ENCODE assay signal across 8 cellular contexts in genomic region chr10:95741807-95742528, GRCh38. TPM values are rescaled to one million over a fixed set of nuclear protein-coding genes. Genes with fewer than 3 reads are reported as not detected.
DNase-seq lines count a peak whose midpoint lies in the region; ATAC-seq, FAIRE-seq and TF ChIP-seq lines count a peak whose summit lies in the region.

No MANE protein-coding gene starts in this region.

- H3K79me2 ChIP-seq in endothelial cell of umbilical vein (ENCODE audit: control insufficient read depth, insufficient read depth, low read length) (no peaks in the 10 kb centered on the region), osteoblast (ENCODE audit: insufficient read depth, low read length) (no peaks in the 10 kb centered on the region)

- H3K4me1 ChIP-seq in CD4-positive, CD25-positive, alpha-beta regulatory T cell (ENCODE audit: control insufficient read depth, insufficient read depth, low read length, poor library complexity, severe bottlenecking): no peaks in the 10 kb centered on the region
- H3K4me1 ChIP-seq in endothelial cell of umbilical vein (ENCODE audit: control insufficient read depth, extremely low read depth, insufficient read depth, low read length) (peaks cover 26% of the 10 kb centered on the region), osteoblast (ENCODE audit: insufficient read depth, low read length) (peaks cover 8% of the 10 kb centered on the region)

- H3K27ac ChIP-seq in CD4-positive, CD25-positive, alpha-beta regulatory T cell (ENCODE audit: insufficient read depth, low read length, poor library complexity, severe bottlenecking): no peak overlapping the region
- H3K27ac ChIP-seq in endothelial cell of umbilical vein (ENCODE audit: insufficient read depth, low read depth, low read length) (peak overlapping the region; percentile 75), osteoblast (ENCODE audit: low read depth, low read length) (no peak overlapping the region), WERI-Rb-1 (no peak overlapping the region)

- H3K27ac Mint-ChIP-seq in CD4-positive, CD25-positive, alpha-beta regulatory T cell: peak overlapping the region in 2 of 3 donors; percentile 6 to 12

- CTCF ChIA-PET in endothelial cell of umbilical vein (lab: Charles Lee): interaction anchor here (0.6 to 3.9 kb wide), 16 partner anchors 12 to 275 kb away, joined by 3 to 79 read pairs (median 4); partner anchors contain the start of genes ENTPD1 and TCTN3

- TF ChIP-seq CTCF in endothelial cell of umbilical vein (IDR thresholded peaks at IDR 0.05; ENCODE audit: extremely low read depth in 1 of 2, insufficient read depth in 1 of 2, low read depth in 1 of 2, low read length in 2 of 2) (peak; percentile 41 to 58), osteoblast (IDR thresholded peaks at IDR 0.05; ENCODE audit: extremely low read depth, low read depth, low read length) (peak; percentile 23), WERI-Rb-1 (IDR thresholded peaks at IDR 0.05; ENCODE audit: low read depth, low read length) (no peak)

- peak; percentile 90 for FAIRE-seq in endothelial cell of umbilical vein (lab: Jason Lieb, UNC)

- no peaks in the 10 kb centered on the region for H3K9me3 ChIP-seq in CD4-positive, CD25-positive, alpha-beta regulatory T cell (ENCODE audit: control insufficient read depth in 2 of 2, low read length in 2 of 2)
- no peaks in the 10 kb centered on the region for H3K9me3 ChIP-seq in endothelial cell of umbilical vein (replicated peaks; ENCODE audit: control insufficient read depth, insufficient read depth, low read length)
- H3K9me3 ChIP-seq in osteoblast (ENCODE audit: low read depth, low read length): no peaks in the 10 kb centered on the region
- H3K9me3 ChIP-seq in WERI-Rb-1 (ENCODE audit: severe bottlenecking): no peaks in the 10 kb centered on the region

- no peaks in the 10 kb centered on the region for H4K20me1 ChIP-seq in endothelial cell of umbilical vein (replicated peaks; ENCODE audit: control insufficient read depth, extremely low read depth, insufficient read depth, low read length)
- no peaks in the 10 kb centered on the region for H4K20me1 ChIP-seq in osteoblast (ENCODE audit: insufficient read depth, low read length)

- POLR2A ChIA-PET in endothelial cell of umbilical vein (lab: Charles Lee): interaction anchor here (1.8 kb wide), 1 partner anchor 48 kb away, joined by 8 read pairs; the partner anchor contains the start of gene TCTN3

- peak; percentile 51 for TF ChIP-seq EP300 in Ishikawa (IDR thresholded peaks at IDR 0.05; ENCODE audit: borderline replicate concordance)

- peak; percentile 51 for TF ChIP-seq RAD21 in Ishikawa (IDR thresholded peaks at IDR 0.05; ENCODE audit: low read depth)

- no peaks in the 10 kb centered on the region for H3K27me3 ChIP-seq in CD4-positive, CD25-positive, alpha-beta regulatory T cell (ENCODE audit: control insufficient read depth, insufficient read depth, low read length)
- no peaks in the 10 kb centered on the region for H3K27me3 ChIP-seq in endothelial cell of umbilical vein (ENCODE audit: control insufficient read depth in 2 of 2, insufficient read depth in 2 of 2, low read length in 2 of 2)
- H3K27me3 ChIP-seq in osteoblast (ENCODE audit: insufficient read depth, low read length): no peaks in the 10 kb centered on the region
- H3K27me3 ChIP-seq in WERI-Rb-1 (ENCODE audit: insufficient read depth, low read depth, severe bottlenecking): no peaks in the 10 kb centered on the region

- peak overlapping the region; percentile 52 for H2AFZ ChIP-seq in endothelial cell of umbilical vein (ENCODE audit: low read depth, low read length)
- peak overlapping the region; percentile 63 for H2AFZ ChIP-seq in osteoblast (ENCODE audit: low read length)

- TF ChIP-seq POLR2A in endothelial cell of umbilical vein (IDR thresholded peaks at IDR 0.05; ENCODE audit: low read depth, low read length): no peak

- ATAC-seq in CD4-positive, CD25-positive, alpha-beta regulatory T cell (ENCODE audit: low read depth in 2 of 2): no peak
- ATAC-seq in GM19397 (IDR thresholded peaks at IDR 0.05; ENCODE audit: unreplicated experiment): peak; percentile 67

- H3K4me3 ChIP-seq in CD4-positive, CD25-positive, alpha-beta regulatory T cell (ENCODE audit: low read depth, low read length): no peak overlapping the region
- H3K4me3 ChIP-seq in endothelial cell of umbilical vein (replicated peaks in 1 of 3; ENCODE audit: insufficient read depth in 1 of 3, low read depth in 1 of 3, low read length in 3 of 3) (peak overlapping the region in 1 of 3 experiments; percentile 1), osteoblast (ENCODE audit: insufficient read depth, low read length) (no peak overlapping the region), WERI-Rb-1 (ENCODE audit: low read depth, low read length) (no peak overlapping the region)

- DNase-seq in CD4-positive, CD25-positive, alpha-beta regulatory T cell: no peak
- DNase-seq in endothelial cell of umbilical vein (ENCODE audit: low read depth, low spot score): peak; percentile 98
- no peak for DNase-seq in osteoblast (ENCODE audit: insufficient read length, low spot score, missing footprints)
- DNase-seq in posterior vena cava (ENCODE audit: low spot score): no peak
- DNase-seq in stimulated activated CD4-positive, alpha-beta T cell treated with anti-CD3 and anti-CD28 coated beads, Interleukin-4, amount 100 ng/mL, for 1 hour: no peak
- no peak for DNase-seq in WERI-Rb-1

- no peaks in the 10 kb centered on the region for H3K9me1 ChIP-seq in endothelial cell of umbilical vein (replicated peaks; ENCODE audit: control insufficient read depth, extremely low read depth, insufficient read depth, low read length)

- peaks cover 0 to 4% (median 0%) of the 10 kb centered on the region in 7 donors for H3K9me3 Mint-ChIP-seq in CD4-positive, CD25-positive, alpha-beta regulatory T cell

- H3K9ac ChIP-seq in endothelial cell of umbilical vein (replicated peaks; ENCODE audit: extremely low read depth, insufficient read depth, low read length): peak overlapping the region; percentile 57

- H3K4me1 Mint-ChIP-seq in CD4-positive, CD25-positive, alpha-beta regulatory T cell: peaks cover 0 to 9% (median 0%) of the 10 kb centered on the region in 4 donors

- no peaks in the 10 kb centered on the region for H3K36me3 Mint-ChIP-seq in CD4-positive, CD25-positive, alpha-beta regulatory T cell

- dilution Hi-C loops in endothelial cell of umbilical vein (cut with MboI; ENCODE audit: extremely low pct_ligation_motif_present, low sequenced_read_pairs): no loop called here

- no TSS peak for BruUV-seq in endothelial cell of umbilical vein (replicated peaks; lab: Mats Ljungman, UMichigan)

- H3K4me2 ChIP-seq in endothelial cell of umbilical vein (ENCODE audit: insufficient read depth, low read length) (peak overlapping the region; percentile 64), osteoblast (ENCODE audit: insufficient read depth, low read length) (no peak overlapping the region)

- no peak overlapping the region for H3K4me3 Mint-ChIP-seq in CD4-positive, CD25-positive, alpha-beta regulatory T cell

- H3K27me3 Mint-ChIP-seq in CD4-positive, CD25-positive, alpha-beta regulatory T cell: no peaks in the 10 kb centered on the region

- intact Hi-C loops in endothelial cell of umbilical vein (cut with micrococcal nuclease) (loop anchor here (1.0 to 5.0 kb wide), 9 partner anchors 13 to 165 kb away; partner anchors contain the start of genes CC2D2B and ENTPD1), posterior vena cava (cut with DNase I) (no loop called here)

- no peaks in the 10 kb centered on the region for H3K36me3 ChIP-seq in CD4-positive, CD25-positive, alpha-beta regulatory T cell (ENCODE audit: control insufficient read depth, insufficient read depth, low read length)
- no peaks in the 10 kb centered on the region for H3K36me3 ChIP-seq in endothelial cell of umbilical vein (ENCODE audit: control insufficient read depth in 2 of 2, extremely low read depth in 1 of 2, insufficient read depth in 2 of 2, low read length in 2 of 2)
- H3K36me3 ChIP-seq in osteoblast (ENCODE audit: insufficient read depth, low read length): no peaks in the 10 kb centered on the region
- H3K36me3 ChIP-seq in WERI-Rb-1: no peaks in the 10 kb centered on the region

TF ChIP-seq in Ishikawa, 13 proteins besides CTCF, POLR2A, EP300 and RAD21 (continues in another document):
- TF ChIP-seq, protein P1, sequence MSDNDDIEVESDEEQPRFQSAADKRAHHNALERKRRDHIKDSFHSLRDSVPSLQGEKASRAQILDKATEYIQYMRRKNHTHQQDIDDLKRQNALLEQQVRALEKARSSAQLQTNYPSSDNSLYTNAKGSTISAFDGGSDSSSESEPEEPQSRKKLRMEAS (IDR thresholded peaks at IDR 0.05): peak; percentile 87

TF ChIP-seq in endothelial cell of umbilical vein, 7 proteins besides CTCF, POLR2A, EP300 and RAD21 (continues in another document):
- TF ChIP-seq POLR2AphosphoS5 (IDR thresholded peaks at IDR 0.05; ENCODE audit: insufficient read depth, low read depth, low read length): peak; percentile 68
- no peak for TF ChIP-seq MYC (IDR thresholded peaks at IDR 0.05; ENCODE audit: low read depth, low read length)

RNA-seq across cellular contexts. Expression of gene ENTPD1, which starts 14.0 kb away (rescaled TPM):
- 49.4 TPM for total RNA-seq in CD4-positive, CD25-positive, alpha-beta regulatory T cell
- 10 to 100 TPM in 3 of 4 donors, 1 to 10 TPM in 1; 3.5 to 38.3 (median 17.9) TPM for polyA plus RNA-seq in CD4-positive, CD25-positive, alpha-beta regulatory T cell
- total RNA-seq in endothelial cell of umbilical vein (23.0 and 27.0 TPM in 2 replicates), osteoblast (7.6 and 10.6 TPM in 2 replicates), posterior vena cava (10 to 100 TPM; 62.5 to 92.9 TPM)
- 9.1 and 10.2 TPM in 2 replicates for polyA plus RNA-seq in endothelial cell of umbilical vein
- polyA plus RNA-seq in endothelial cell of umbilical vein (2011; cell fraction: cytosol; rRNA removed): 9.7 and 10.6 TPM in 2 replicates
- polyA plus RNA-seq in endothelial cell of umbilical vein (2011; cell fraction: nucleus; rRNA removed): 13.4 and 15.5 TPM in 2 replicates
- 6.5 and 6.8 TPM in 2 replicates for polyA plus RNA-seq in endothelial cell of umbilical vein (2012)
- polyA minus RNA-seq in endothelial cell of umbilical vein: 28.8 and 31.0 TPM in 2 replicates
- not detected for polyA minus RNA-seq in endothelial cell of umbilical vein (2011; cell fraction: cytosol; rRNA and poly(A)+ RNA removed)
- 23.2 and 36.0 TPM in 2 replicates for polyA minus RNA-seq in endothelial cell of umbilical vein (2011; cell fraction: nucleus; rRNA and poly(A)+ RNA removed)

RNA-seq across cellular contexts. Expression of gene TCTN3, which starts 48.2 kb away (rescaled TPM):
- 25.0 TPM for total RNA-seq in CD4-positive, CD25-positive, alpha-beta regulatory T cell
- polyA plus RNA-seq in CD4-positive, CD25-positive, alpha-beta regulatory T cell: 10 to 100 TPM; 41.7 to 59.0 (median 46.0) TPM
- total RNA-seq in endothelial cell of umbilical vein (40.4 and 42.9 TPM in 2 replicates), osteoblast (34.4 and 44.2 TPM in 2 replicates), posterior vena cava (10 to 100 TPM; 25.4 to 26.9 TPM)
- 52.6 and 55.9 TPM in 2 replicates for polyA plus RNA-seq in endothelial cell of umbilical vein
- polyA plus RNA-seq in endothelial cell of umbilical vein (2011; cell fraction: cytosol; rRNA removed): 35.6 and 40.1 TPM in 2 replicates
- 28.6 and 32.8 TPM in 2 replicates for polyA plus RNA-seq in endothelial cell of umbilical vein (2011; cell fraction: nucleus; rRNA removed)
- 49.5 and 49.7 TPM in 2 replicates for polyA plus RNA-seq in endothelial cell of umbilical vein (2012)
- polyA minus RNA-seq in endothelial cell of umbilical vein: 42.8 and 56.7 TPM in 2 replicates
- 29.0 TPM for polyA minus RNA-seq in endothelial cell of umbilical vein (2011; cell fraction: cytosol; rRNA and poly(A)+ RNA removed)
- polyA minus RNA-seq in endothelial cell of umbilical vein (2011; cell fraction: nucleus; rRNA and poly(A)+ RNA removed): 26.6 and 28.6 TPM in 2 replicates
